Comparison of ENCODE assay signal across 1 cellular context in the genomic region with DNA sequence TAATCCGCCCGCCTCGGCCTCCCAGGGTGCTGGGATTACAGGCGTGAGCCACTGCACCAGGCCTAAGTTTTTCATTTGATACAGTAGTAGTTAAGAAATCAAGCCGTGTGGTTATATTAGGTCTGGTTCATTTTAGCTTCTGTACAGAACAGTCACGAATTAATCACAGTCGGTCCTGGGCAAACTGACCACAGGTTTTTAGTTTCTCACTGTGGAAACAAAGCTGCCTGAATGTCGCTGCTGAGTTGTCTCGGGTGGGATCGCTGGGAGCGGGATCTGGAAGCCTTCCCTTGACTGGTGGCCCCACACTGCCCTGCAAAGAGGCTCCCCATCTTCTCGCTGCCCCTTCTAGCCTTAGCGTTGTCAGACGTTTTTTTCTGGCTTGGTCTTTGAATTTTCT.
TF ChIP-seq lines count a peak whose summit lies in the region.

No MANE protein-coding gene starts in this region.

TF ChIP-seq in GM23338, 12 proteins besides CTCF, POLR2A, EP300 and RAD21:
- TF ChIP-seq, protein P1, sequence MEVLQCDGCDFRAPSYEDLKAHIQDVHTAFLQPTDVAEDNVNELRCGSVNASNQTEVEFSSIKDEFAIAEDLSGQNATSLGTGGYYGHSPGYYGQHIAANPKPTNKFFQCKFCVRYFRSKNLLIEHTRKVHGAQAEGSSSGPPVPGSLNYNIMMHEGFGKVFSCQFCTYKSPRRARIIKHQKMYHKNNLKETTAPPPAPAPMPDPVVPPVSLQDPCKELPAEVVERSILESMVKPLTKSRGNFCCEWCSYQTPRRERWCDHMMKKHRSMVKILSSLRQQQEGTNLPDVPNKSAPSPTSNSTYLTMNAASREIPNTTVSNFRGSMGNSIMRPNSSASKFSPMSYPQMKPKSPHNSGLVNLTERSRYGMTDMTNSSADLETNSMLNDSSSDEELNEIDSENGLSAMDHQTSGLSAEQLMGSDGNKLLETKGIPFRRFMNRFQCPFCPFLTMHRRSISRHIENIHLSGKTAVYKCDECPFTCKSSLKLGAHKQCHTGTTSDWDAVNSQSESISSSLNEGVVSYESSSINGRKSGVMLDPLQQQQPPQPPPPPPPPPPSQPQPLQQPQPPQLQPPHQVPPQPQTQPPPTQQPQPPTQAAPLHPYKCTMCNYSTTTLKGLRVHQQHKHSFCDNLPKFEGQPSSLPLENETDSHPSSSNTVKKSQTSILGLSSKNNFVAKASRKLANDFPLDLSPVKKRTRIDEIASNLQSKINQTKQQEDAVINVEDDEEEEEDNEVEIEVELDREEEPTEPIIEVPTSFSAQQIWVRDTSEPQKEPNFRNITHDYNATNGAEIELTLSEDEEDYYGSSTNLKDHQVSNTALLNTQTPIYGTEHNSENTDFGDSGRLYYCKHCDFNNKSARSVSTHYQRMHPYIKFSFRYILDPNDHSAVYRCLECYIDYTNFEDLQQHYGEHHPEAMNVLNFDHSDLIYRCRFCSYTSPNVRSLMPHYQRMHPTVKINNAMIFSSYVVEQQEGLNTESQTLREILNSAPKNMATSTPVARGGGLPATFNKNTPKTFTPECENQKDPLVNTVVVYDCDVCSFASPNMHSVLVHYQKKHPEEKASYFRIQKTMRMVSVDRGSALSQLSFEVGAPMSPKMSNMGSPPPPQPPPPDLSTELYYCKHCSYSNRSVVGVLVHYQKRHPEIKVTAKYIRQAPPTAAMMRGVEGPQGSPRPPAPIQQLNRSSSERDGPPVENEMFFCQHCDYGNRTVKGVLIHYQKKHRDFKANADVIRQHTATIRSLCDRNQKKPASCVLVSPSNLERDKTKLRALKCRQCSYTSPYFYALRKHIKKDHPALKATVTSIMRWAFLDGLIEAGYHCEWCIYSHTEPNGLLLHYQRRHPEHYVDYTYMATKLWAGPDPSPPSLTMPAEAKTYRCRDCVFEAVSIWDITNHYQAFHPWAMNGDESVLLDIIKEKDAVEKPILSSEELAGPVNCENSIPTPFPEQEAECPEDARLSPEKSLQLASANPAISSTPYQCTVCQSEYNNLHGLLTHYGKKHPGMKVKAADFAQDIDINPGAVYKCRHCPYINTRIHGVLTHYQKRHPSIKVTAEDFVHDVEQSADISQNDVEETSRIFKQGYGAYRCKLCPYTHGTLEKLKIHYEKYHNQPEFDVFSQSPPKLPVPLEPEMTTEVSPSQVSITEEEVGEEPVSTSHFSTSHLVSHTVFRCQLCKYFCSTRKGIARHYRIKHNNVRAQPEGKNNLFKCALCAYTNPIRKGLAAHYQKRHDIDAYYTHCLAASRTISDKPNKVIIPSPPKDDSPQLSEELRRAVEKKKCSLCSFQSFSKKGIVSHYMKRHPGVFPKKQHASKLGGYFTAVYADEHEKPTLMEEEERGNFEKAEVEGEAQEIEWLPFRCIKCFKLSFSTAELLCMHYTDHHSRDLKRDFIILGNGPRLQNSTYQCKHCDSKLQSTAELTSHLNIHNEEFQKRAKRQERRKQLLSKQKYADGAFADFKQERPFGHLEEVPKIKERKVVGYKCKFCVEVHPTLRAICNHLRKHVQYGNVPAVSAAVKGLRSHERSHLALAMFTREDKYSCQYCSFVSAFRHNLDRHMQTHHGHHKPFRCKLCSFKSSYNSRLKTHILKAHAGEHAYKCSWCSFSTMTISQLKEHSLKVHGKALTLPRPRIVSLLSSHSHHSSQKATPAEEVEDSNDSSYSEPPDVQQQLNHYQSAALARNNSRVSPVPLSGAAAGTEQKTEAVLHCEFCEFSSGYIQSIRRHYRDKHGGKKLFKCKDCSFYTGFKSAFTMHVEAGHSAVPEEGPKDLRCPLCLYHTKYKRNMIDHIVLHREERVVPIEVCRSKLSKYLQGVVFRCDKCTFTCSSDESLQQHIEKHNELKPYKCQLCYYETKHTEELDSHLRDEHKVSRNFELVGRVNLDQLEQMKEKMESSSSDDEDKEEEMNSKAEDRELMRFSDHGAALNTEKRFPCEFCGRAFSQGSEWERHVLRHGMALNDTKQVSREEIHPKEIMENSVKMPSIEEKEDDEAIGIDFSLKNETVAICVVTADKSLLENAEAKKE (CRISPR knock-in tag; IDR thresholded peaks at IDR 0.05), result no peak
- TF ChIP-seq, protein P2, sequence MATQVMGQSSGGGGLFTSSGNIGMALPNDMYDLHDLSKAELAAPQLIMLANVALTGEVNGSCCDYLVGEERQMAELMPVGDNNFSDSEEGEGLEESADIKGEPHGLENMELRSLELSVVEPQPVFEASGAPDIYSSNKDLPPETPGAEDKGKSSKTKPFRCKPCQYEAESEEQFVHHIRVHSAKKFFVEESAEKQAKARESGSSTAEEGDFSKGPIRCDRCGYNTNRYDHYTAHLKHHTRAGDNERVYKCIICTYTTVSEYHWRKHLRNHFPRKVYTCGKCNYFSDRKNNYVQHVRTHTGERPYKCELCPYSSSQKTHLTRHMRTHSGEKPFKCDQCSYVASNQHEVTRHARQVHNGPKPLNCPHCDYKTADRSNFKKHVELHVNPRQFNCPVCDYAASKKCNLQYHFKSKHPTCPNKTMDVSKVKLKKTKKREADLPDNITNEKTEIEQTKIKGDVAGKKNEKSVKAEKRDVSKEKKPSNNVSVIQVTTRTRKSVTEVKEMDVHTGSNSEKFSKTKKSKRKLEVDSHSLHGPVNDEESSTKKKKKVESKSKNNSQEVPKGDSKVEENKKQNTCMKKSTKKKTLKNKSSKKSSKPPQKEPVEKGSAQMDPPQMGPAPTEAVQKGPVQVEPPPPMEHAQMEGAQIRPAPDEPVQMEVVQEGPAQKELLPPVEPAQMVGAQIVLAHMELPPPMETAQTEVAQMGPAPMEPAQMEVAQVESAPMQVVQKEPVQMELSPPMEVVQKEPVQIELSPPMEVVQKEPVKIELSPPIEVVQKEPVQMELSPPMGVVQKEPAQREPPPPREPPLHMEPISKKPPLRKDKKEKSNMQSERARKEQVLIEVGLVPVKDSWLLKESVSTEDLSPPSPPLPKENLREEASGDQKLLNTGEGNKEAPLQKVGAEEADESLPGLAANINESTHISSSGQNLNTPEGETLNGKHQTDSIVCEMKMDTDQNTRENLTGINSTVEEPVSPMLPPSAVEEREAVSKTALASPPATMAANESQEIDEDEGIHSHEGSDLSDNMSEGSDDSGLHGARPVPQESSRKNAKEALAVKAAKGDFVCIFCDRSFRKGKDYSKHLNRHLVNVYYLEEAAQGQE (IDR thresholded peaks at IDR 0.05; ENCODE audit: unreplicated experiment), result no peak
- TF ChIP-seq JUNB (IDR thresholded peaks at IDR 0.05; ENCODE audit: unreplicated experiment) (no peak), POLR2AphosphoS5 (IDR thresholded peaks at IDR 0.05; ENCODE audit: low read depth) (no peak), EZH2 (IDR thresholded peaks at IDR 0.05; ENCODE audit: low read depth, unreplicated experiment) (no peak), ZNF114 (CRISPR knock-in tag; IDR thresholded peaks at IDR 0.05) (no peak), NANOG (IDR thresholded peaks at IDR 0.05; ENCODE audit: borderline replicate concordance) (no peak), CREB1 (CRISPR knock-in tag; IDR thresholded peaks at IDR 0.05; ENCODE audit: low read depth) (no peak), EZH2phosphoT487 (IDR thresholded peaks at IDR 0.05; ENCODE audit: unreplicated experiment) (no peak), STAT1 (IDR thresholded peaks at IDR 0.05; ENCODE audit: unreplicated experiment) (no peak), ZNF331 (CRISPR knock-in tag; IDR thresholded peaks at IDR 0.05; ENCODE audit: low read depth) (no peak)
- TF ChIP-seq, protein P3, sequence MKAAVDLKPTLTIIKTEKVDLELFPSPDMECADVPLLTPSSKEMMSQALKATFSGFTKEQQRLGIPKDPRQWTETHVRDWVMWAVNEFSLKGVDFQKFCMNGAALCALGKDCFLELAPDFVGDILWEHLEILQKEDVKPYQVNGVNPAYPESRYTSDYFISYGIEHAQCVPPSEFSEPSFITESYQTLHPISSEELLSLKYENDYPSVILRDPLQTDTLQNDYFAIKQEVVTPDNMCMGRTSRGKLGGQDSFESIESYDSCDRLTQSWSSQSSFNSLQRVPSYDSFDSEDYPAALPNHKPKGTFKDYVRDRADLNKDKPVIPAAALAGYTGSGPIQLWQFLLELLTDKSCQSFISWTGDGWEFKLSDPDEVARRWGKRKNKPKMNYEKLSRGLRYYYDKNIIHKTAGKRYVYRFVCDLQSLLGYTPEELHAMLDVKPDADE (IDR thresholded peaks at IDR 0.05), result no peak
